Comparison of ENCODE assay signal across 8 cellular contexts in genomic region chrX:2696698-2697215, GRCh38. TPM values are rescaled to one million over a fixed set of nuclear protein-coding genes. Genes with fewer than 3 reads are reported as not detected.
DNase-seq lines count a peak whose midpoint lies in the region; ATAC-seq, FAIRE-seq and TF ChIP-seq lines count a peak whose summit lies in the region.

No MANE protein-coding gene starts in this region.

- H3K27ac ChIP-seq in keratinocyte (ENCODE audit: control insufficient read depth, insufficient read depth, low read length): peak overlapping the region; percentile 79

- peaks cover 0 to 3% of the 10 kb centered on the region in 2 experiments for H3K36me3 ChIP-seq in keratinocyte (ENCODE audit: control insufficient read depth in 2 of 2, extremely low read depth in 1 of 2, insufficient read depth in 2 of 2, low read length in 2 of 2)

- H3K4me3 ChIP-seq in keratinocyte (ENCODE audit: control insufficient read depth in 2 of 3, extremely low read depth in 1 of 3, insufficient read depth in 2 of 3, low read depth in 1 of 3, low read length in 3 of 3): peak overlapping the region in 2 of 3 experiments; percentile 9 to 14

- peaks cover 6% of the 10 kb centered on the region for H3K9me1 ChIP-seq in keratinocyte (ENCODE audit: control insufficient read depth, extremely low read depth, insufficient read depth, low read length)

- FAIRE-seq in keratinocyte (lab: Jason Lieb, UNC): peak; percentile 90

- peak; percentile 50 for DNase-seq in CMK (ENCODE audit: low read depth)
- peak; percentile 37 for DNase-seq in HPDE6-E6E7 (ENCODE audit: extremely low spot score)
- DNase-seq in activated gamma-delta T cell treated with anti-CD3 and anti-CD28 coated beads, Interleukin-2, amount 50 U/mL, for 16 hours (ENCODE audit: low read depth): peak; percentile 38
- no peak for DNase-seq in keratinocyte (ENCODE audit: low read depth, low spot score)
- peak; percentile 89 for DNase-seq in stromal cell of bone marrow (ENCODE audit: low read depth)
- no peak for DNase-seq in NOMO-1 treated with DMSO at 0.1 percent for 48 hours (lab: John Stamatoyannopoulos, UW; ENCODE audit: unreplicated experiment)
- no peak for DNase-seq in NCI-H1694 treated with DMSO at 0.1 percent for 48 hours (lab: John Stamatoyannopoulos, UW)

- H3K79me2 ChIP-seq in keratinocyte (ENCODE audit: control insufficient read depth, insufficient read depth, low read length): peaks cover 87% of the 10 kb centered on the region

- peak overlapping the region; percentile 76 for H3K4me2 ChIP-seq in keratinocyte (ENCODE audit: control insufficient read depth, extremely low read depth, insufficient read depth, low read depth, low read length)

- H3K9ac ChIP-seq in keratinocyte (ENCODE audit: control insufficient read depth, extremely low read depth, insufficient read depth, low read length): peak overlapping the region; percentile 33

- dilution Hi-C loops in keratinocyte (cut with MboI; ENCODE audit: extremely low pct_ligation_motif_present, low sequenced_read_pairs): no loop called here

- H2AFZ ChIP-seq in keratinocyte (ENCODE audit: control insufficient read depth, low read length): no peak overlapping the region

- no peaks in the 10 kb centered on the region for H3K9me3 ChIP-seq in keratinocyte (ENCODE audit: control insufficient read depth, low read depth, low read length)

- peak; percentile 92 for ATAC-seq in GM21381 (IDR thresholded peaks at IDR 0.05; ENCODE audit: unreplicated experiment)

- peaks cover 44% of the 10 kb centered on the region for H3K4me1 ChIP-seq in keratinocyte (ENCODE audit: control insufficient read depth, extremely low read depth, insufficient read depth, low read length)

- H4K20me1 ChIP-seq in keratinocyte (ENCODE audit: control insufficient read depth, extremely low read depth, insufficient read depth, low read length): peaks cover 5% of the 10 kb centered on the region

- no peaks in the 10 kb centered on the region for H3K27me3 ChIP-seq in keratinocyte (ENCODE audit: control insufficient read depth, extremely low read depth, insufficient read depth, low read length)

- TF ChIP-seq CTCF in keratinocyte (optimal IDR thresholded peaks at IDR 0.05 in 1 of 3, IDR thresholded peaks at IDR 0.05 in 1 of 3, conservative IDR thresholded peaks at IDR 0.05 in 1 of 3; ENCODE audit: extremely low read depth in 1 of 3, insufficient read depth in 2 of 3, low read length in 3 of 3): no peak

RNA-seq across cellular contexts. Expression of gene CD99, which starts 5.7 kb away (rescaled TPM):
- 33.8 to 165 TPM (median 74.4 TPM) in 3 replicates for polyA plus RNA-seq in keratinocyte
- 38.5 TPM for polyA plus RNA-seq in keratinocyte (2011; ENCODE audit: low read depth)
- polyA plus RNA-seq in keratinocyte (2011; cell fraction: cytosol; rRNA removed): 68.5 and 123 TPM in 2 replicates
- 96.6 and 113 TPM in 2 replicates for polyA plus RNA-seq in keratinocyte (2011; cell fraction: nucleus; rRNA removed)
- 71.6 and 247 TPM in 2 replicates for polyA plus RNA-seq in keratinocyte (2012; ENCODE audit: low replicate concordance)
- polyA minus RNA-seq in keratinocyte: 31.3 to 57.0 TPM (median 41.1 TPM) in 3 replicates
- 60.2 TPM for polyA minus RNA-seq in keratinocyte (2011; cell fraction: cytosol; rRNA and poly(A)+ RNA removed)
- 26.3 and 33.7 TPM in 2 replicates for polyA minus RNA-seq in keratinocyte (2011; cell fraction: nucleus; rRNA and poly(A)+ RNA removed)

RNA-seq across cellular contexts. Expression of gene XG, which starts 55.1 kb away (rescaled TPM):
- polyA plus RNA-seq in keratinocyte: 56.5 to 74.4 TPM (median 70.9 TPM) in 3 replicates
- polyA plus RNA-seq in keratinocyte (2011; ENCODE audit: low read depth): 17.7 TPM
- 54.9 and 70.1 TPM in 2 replicates for polyA plus RNA-seq in keratinocyte (2011; cell fraction: cytosol; rRNA removed)
- polyA plus RNA-seq in keratinocyte (2011; cell fraction: nucleus; rRNA removed): 87.6 and 94.9 TPM in 2 replicates
- 46.5 and 57.1 TPM in 2 replicates for polyA plus RNA-seq in keratinocyte (2012; ENCODE audit: low replicate concordance)
- polyA minus RNA-seq in keratinocyte: 20.9 to 40.6 TPM (median 37.7 TPM) in 3 replicates
- polyA minus RNA-seq in keratinocyte (2011; cell fraction: cytosol; rRNA and poly(A)+ RNA removed): 48.2 TPM
- polyA minus RNA-seq in keratinocyte (2011; cell fraction: nucleus; rRNA and poly(A)+ RNA removed): 44.5 and 64.5 TPM in 2 replicates

Comparison
In these comparisons a context has a peak if more than half of its experiments do, and no peak if none do; other contexts are left out.
1. DNase-seq: peak in CMK (single experiment), HPDE6-E6E7 (single experiment), activated gamma-delta T cell treated with anti-CD3 and anti-CD28 coated beads, Interleukin-2, amount 50 U/mL, for 16 hours (single experiment) and stromal cell of bone marrow (single experiment); none in keratinocyte (single experiment), NOMO-1 treated with DMSO at 0.1 percent for 48 hours (single experiment) and NCI-H1694 treated with DMSO at 0.1 percent for 48 hours (single experiment).